In the genomic region with DNA sequence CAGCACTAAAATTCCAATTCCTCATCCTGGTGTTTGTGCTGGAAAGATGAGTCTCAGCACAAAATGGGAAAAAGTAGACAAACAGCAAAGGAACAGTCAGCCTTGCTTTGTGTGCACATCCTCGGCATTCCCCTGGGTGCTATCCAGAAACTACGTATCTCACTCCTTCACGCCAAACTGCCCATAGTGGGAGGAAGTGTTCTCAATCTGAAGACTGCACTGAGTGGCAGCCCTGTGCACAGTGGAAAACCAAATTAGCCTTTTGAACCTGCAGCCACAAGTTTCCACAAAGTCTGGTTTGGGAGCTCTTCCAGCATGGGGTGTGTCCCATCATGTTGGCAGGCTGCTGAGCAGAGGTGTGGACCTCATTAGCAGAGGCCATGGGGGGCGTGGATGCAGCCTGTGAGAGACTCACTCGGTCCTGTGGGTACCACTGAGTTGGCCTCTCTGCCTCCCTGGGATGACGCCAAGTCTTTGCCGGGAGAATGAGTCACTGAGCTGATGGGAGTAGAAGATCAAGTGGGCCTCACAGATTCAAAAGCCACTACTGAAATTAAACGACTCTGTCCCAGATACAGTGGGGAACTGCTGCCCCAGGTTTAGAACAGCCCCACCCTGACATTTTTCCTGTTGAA, we compare ENCODE assay signal across 8 cellular contexts.
DNase-seq lines count a peak whose midpoint lies in the region; ATAC-seq and TF ChIP-seq lines count a peak whose summit lies in the region.
"Not testable (repeated sequence)": the region's sequence is repeated elsewhere in the genome, so short reads cannot be mapped to it uniquely, and the experiment has no call there.

No MANE protein-coding gene starts in this region.

- peaks cover 16% of the 10 kb centered on the region for H3K9me3 ChIP-seq in BLaER1
- H3K9me3 ChIP-seq in MG63, heart left ventricle: not testable (repeated sequence)
- H3K9me3 ChIP-seq in naive thymus-derived CD4-positive, alpha-beta T cell (ENCODE audit: control insufficient read depth in 2 of 3, low read length in 3 of 3) = peaks cover 0 to 20% (median 11%) of the 10 kb centered on the region in 3 experiments

- POLR2A ChIA-PET in naive thymus-derived CD4-positive, alpha-beta T cell (lab: Charles Lee) = not testable (repeated sequence)

- not testable (repeated sequence) for H3K36me3 ChIP-seq in BLaER1; MG63; heart left ventricle; naive thymus-derived CD4-positive, alpha-beta T cell (ENCODE audit: control insufficient read depth in 2 of 3, insufficient read depth in 3 of 3, low read length in 3 of 3)

- not testable (repeated sequence) for H3K4me3 ChIP-seq in BLaER1; MG63; heart left ventricle; naive thymus-derived CD4-positive, alpha-beta T cell (ENCODE audit: low read length)

- H4K20me1 ChIP-seq in BLaER1 = not testable (repeated sequence)

- peaks cover 11% of the 10 kb centered on the region for H3K36me3 Mint-ChIP-seq in T-helper 1 cell treated with Interleukin-12 subunit alpha and Interleukin-12 subunit beta and Interleukin-4 antibody, amounts not matched to agents 30 μg/mL and 1 μg/mL, for 36 hours (ENCODE audit: low read depth)
- not testable (repeated sequence) for H3K36me3 Mint-ChIP-seq in activated naive CD4-positive, alpha-beta T cell treated with anti-CD3 and anti-CD28 coated beads for 36 hours (ENCODE audit: low read depth)
- H3K36me3 Mint-ChIP-seq in naive thymus-derived CD4-positive, alpha-beta T cell = peaks cover 0 to 17% (median 0%) of the 10 kb centered on the region in 5 donors
- peaks cover 18% of the 10 kb centered on the region for H3K36me3 Mint-ChIP-seq in stimulated activated naive CD8-positive, alpha-beta T cell treated with anti-CD3 and anti-CD28 coated beads, Interleukin-15, Interleukin-2, amounts not matched to agents 100 ng/mL and 50 ng/mL, for 24 hours (ENCODE audit: low read depth)

- H3K4me1 ChIP-seq in BLaER1 = peaks cover 30% of the 10 kb centered on the region
- H3K4me1 ChIP-seq in heart left ventricle; naive thymus-derived CD4-positive, alpha-beta T cell (ENCODE audit: control insufficient read depth in 2 of 2, insufficient read depth in 2 of 2, low read length in 2 of 2): not testable (repeated sequence)

- peak in 3 of 4 donors; percentile 37 to 65 (median 59) for ATAC-seq in heart left ventricle
- not testable (repeated sequence) for ATAC-seq in naive thymus-derived CD4-positive, alpha-beta T cell

- not testable (repeated sequence) for H3K27me3 Mint-ChIP-seq in T-helper 1 cell treated with Interleukin-12 subunit alpha and Interleukin-12 subunit beta and Interleukin-4 antibody, amounts not matched to agents 30 μg/mL and 1 μg/mL, for 36 hours (ENCODE audit: low read depth); activated naive CD4-positive, alpha-beta T cell treated with anti-CD3 and anti-CD28 coated beads for 36 hours (ENCODE audit: low read depth); naive thymus-derived CD4-positive, alpha-beta T cell; stimulated activated naive CD8-positive, alpha-beta T cell treated with anti-CD3 and anti-CD28 coated beads, Interleukin-15, Interleukin-2, amounts not matched to agents 100 ng/mL and 50 ng/mL, for 24 hours

- not testable (repeated sequence) for TF ChIP-seq CTCF in heart left ventricle (IDR thresholded peaks at IDR 0.05)

- not testable (repeated sequence) for H3K9ac ChIP-seq in BLaER1

- peaks cover 33% of the 10 kb centered on the region for H3K9me3 Mint-ChIP-seq in T-helper 1 cell treated with Interleukin-12 subunit alpha and Interleukin-12 subunit beta and Interleukin-4 antibody, amounts not matched to agents 30 μg/mL and 1 μg/mL, for 36 hours
- H3K9me3 Mint-ChIP-seq in activated naive CD4-positive, alpha-beta T cell treated with anti-CD3 and anti-CD28 coated beads for 36 hours = peaks cover 18% of the 10 kb centered on the region
- peaks cover 0 to 33% (median 21%) of the 10 kb centered on the region in 11 donors for H3K9me3 Mint-ChIP-seq in naive thymus-derived CD4-positive, alpha-beta T cell
- H3K9me3 Mint-ChIP-seq in stimulated activated naive CD8-positive, alpha-beta T cell treated with anti-CD3 and anti-CD28 coated beads, Interleukin-15, Interleukin-2, amounts not matched to agents 100 ng/mL and 50 ng/mL, for 24 hours = peaks cover 18% of the 10 kb centered on the region

- DNase-seq in MG63 (peak; percentile 66), cerebellum (ENCODE audit: low spot score) (peak; percentile 13)
- not testable (repeated sequence) for DNase-seq in activated naive CD4-positive, alpha-beta T cell treated with anti-CD3 and anti-CD28 coated beads for 36 hours; heart left ventricle; naive thymus-derived CD4-positive, alpha-beta T cell

- H3K27ac ChIP-seq in BLaER1; heart left ventricle; naive thymus-derived CD4-positive, alpha-beta T cell (ENCODE audit: low read depth, low read length): not testable (repeated sequence)

- 66 to 73% (median 71%) methylated on average over 7 to 8 of the region's 8 CpGs for WGBS in heart left ventricle, 4 donors

- not testable (repeated sequence) for H3K27me3 ChIP-seq in BLaER1; MG63; heart left ventricle; naive thymus-derived CD4-positive, alpha-beta T cell (ENCODE audit: control insufficient read depth in 2 of 2, insufficient read depth in 2 of 2, low read length in 2 of 2)

- peak overlapping the region; percentile 67 for H3K4me2 ChIP-seq in BLaER1

- CTCF ChIA-PET in activated naive CD4-positive, alpha-beta T cell treated with anti-CD3 and anti-CD28 coated beads for 36 hours (lab: Charles Lee); naive thymus-derived CD4-positive, alpha-beta T cell (lab: Charles Lee): not testable (repeated sequence)

- intact Hi-C loops in activated naive CD4-positive, alpha-beta T cell treated with anti-CD3 and anti-CD28 coated beads for 36 hours (cut with micrococcal nuclease); heart left ventricle (cut with DNase I); naive thymus-derived CD4-positive, alpha-beta T cell (cut with micrococcal nuclease): not testable (repeated sequence)

- H3K4me1 Mint-ChIP-seq in T-helper 1 cell treated with Interleukin-12 subunit alpha and Interleukin-12 subunit beta and Interleukin-4 antibody, amounts not matched to agents 30 μg/mL and 1 μg/mL, for 36 hours (ENCODE audit: low read depth) = not testable (repeated sequence)
- peaks cover 21% of the 10 kb centered on the region for H3K4me1 Mint-ChIP-seq in activated naive CD4-positive, alpha-beta T cell treated with anti-CD3 and anti-CD28 coated beads for 36 hours (ENCODE audit: low read depth)
- H3K4me1 Mint-ChIP-seq in naive thymus-derived CD4-positive, alpha-beta T cell = peaks cover 7 to 33% (median 22%) of the 10 kb centered on the region in 7 donors
- H3K4me1 Mint-ChIP-seq in stimulated activated naive CD8-positive, alpha-beta T cell treated with anti-CD3 and anti-CD28 coated beads, Interleukin-15, Interleukin-2, amounts not matched to agents 100 ng/mL and 50 ng/mL, for 24 hours (ENCODE audit: low read depth) = peaks cover 18% of the 10 kb centered on the region

- not testable (repeated sequence) for H3K4me3 Mint-ChIP-seq in T-helper 1 cell treated with Interleukin-12 subunit alpha and Interleukin-12 subunit beta and Interleukin-4 antibody, amounts not matched to agents 30 μg/mL and 1 μg/mL, for 36 hours; activated naive CD4-positive, alpha-beta T cell treated with anti-CD3 and anti-CD28 coated beads for 36 hours
- H3K4me3 Mint-ChIP-seq in naive thymus-derived CD4-positive, alpha-beta T cell = peak overlapping the region in 2 of 10 donors; percentile 12 to 47
- peak overlapping the region; percentile 17 for H3K4me3 Mint-ChIP-seq in stimulated activated naive CD8-positive, alpha-beta T cell treated with anti-CD3 and anti-CD28 coated beads, Interleukin-15, Interleukin-2, amounts not matched to agents 100 ng/mL and 50 ng/mL, for 24 hours

- peak overlapping the region; percentile 62 for H3K27ac Mint-ChIP-seq in T-helper 1 cell treated with Interleukin-12 subunit alpha and Interleukin-12 subunit beta and Interleukin-4 antibody, amounts not matched to agents 30 μg/mL and 1 μg/mL, for 36 hours
- peak overlapping the region; percentile 53 for H3K27ac Mint-ChIP-seq in activated naive CD4-positive, alpha-beta T cell treated with anti-CD3 and anti-CD28 coated beads for 36 hours
- peak overlapping the region in 6 of 9 donors; percentile 55 to 84 (median 70) for H3K27ac Mint-ChIP-seq in naive thymus-derived CD4-positive, alpha-beta T cell
- H3K27ac Mint-ChIP-seq in stimulated activated naive CD8-positive, alpha-beta T cell treated with anti-CD3 and anti-CD28 coated beads, Interleukin-15, Interleukin-2, amounts not matched to agents 100 ng/mL and 50 ng/mL, for 24 hours = not testable (repeated sequence)

- TF ChIP-seq POLR2A in heart left ventricle (IDR thresholded peaks at IDR 0.05) = not testable (repeated sequence)
